In genomic region chr13:60338754-60339153, GRCh38 we compare ENCODE assay signal across 28 cellular contexts.
"Had no signal": no experiment of that assay in that cellular context is flagged by ENCODE, and none has a peak within 500 bp of the region (broad histone marks: within the 10 kb centered on the region; RNA-seq: fewer than 3 reads in every experiment).

No MANE protein-coding gene starts in this region.

- H3K9ac ChIP-seq: parathyroid adenoma had no signal

- H3K9me3 Mint-ChIP-seq: stimulated activated effector memory CD8-positive, alpha-beta T cell treated with anti-CD3 and anti-CD28 coated beads, Interleukin-12 subunit alpha, Interleukin-12 subunit beta, amount 100 ng/mL, for 72 hours had no signal

- H2AFZ ChIP-seq: parathyroid adenoma had no signal

- H3K4me3 ChIP-seq: ovary, psoas muscle, right lobe of liver, sigmoid colon, stomach, thoracic aorta, thyroid gland, tibial nerve, upper lobe of left lung, vagina had no signal

- H3K36me3 ChIP-seq: ovary, right lobe of liver, sigmoid colon, stomach, thoracic aorta, thyroid gland, tibial nerve, upper lobe of left lung, vagina had no signal

- ATAC-seq: natural killer cell treated with Interleukin-12 subunit alpha and Interleukin-12 subunit beta and Interleukin-15 and Interleukin-18, amount 100 ng/mL, for 72 hours; psoas muscle; right cardiac atrium; right lobe of liver; stimulated activated effector memory CD8-positive, alpha-beta T cell treated with anti-CD3 and anti-CD28 coated beads, Interleukin-12 subunit alpha, Interleukin-12 subunit beta, amount 100 ng/mL, for 72 hours; stimulated activated naive B cell treated with anti-CD40 and anti-IgM and Interleukin-4, amounts not matched to agents 10 μg/mL and 1 μg/mL and 100 μg/mL, for 72 hours had no signal

- H3K4me3 Mint-ChIP-seq: natural killer cell treated with Interleukin-12 subunit alpha and Interleukin-12 subunit beta and Interleukin-15 and Interleukin-18, amount 100 ng/mL, for 72 hours; nephron progenitor cell; neural crest cell; stimulated activated effector memory CD8-positive, alpha-beta T cell treated with anti-CD3 and anti-CD28 coated beads, Interleukin-12 subunit alpha, Interleukin-12 subunit beta, amount 100 ng/mL, for 72 hours; stimulated activated naive B cell treated with anti-CD40 and anti-IgM and Interleukin-4, amounts not matched to agents 10 μg/mL and 1 μg/mL and 100 μg/mL, for 72 hours; stimulated activated naive CD8-positive, alpha-beta T cell treated with anti-CD3 and anti-CD28 coated beads, Interleukin-15, Interleukin-2, amounts not matched to agents 100 ng/mL and 50 ng/mL, for 24 hours had no signal

- DNase-seq: nephron progenitor cell; occipital lobe; ovary; posterior cingulate gyrus; psoas muscle; right cardiac atrium; right lobe of liver; sigmoid colon; small intestine; stimulated activated CD4-positive, alpha-beta T cell treated with anti-CD3 and anti-CD28 coated beads, Interleukin-15, amount 100 ng/mL, for 24 hours; stimulated activated CD4-positive, alpha-beta T cell treated with anti-CD3 and anti-CD28 coated beads, Interleukin-2, amount 100 ng/mL, for 24 hours; stimulated activated CD4-positive, alpha-beta T cell treated with anti-CD3 and anti-CD28 coated beads, Interleukin-2, amount 100 ng/mL, for 48 hours; stimulated activated CD4-positive, alpha-beta T cell treated with anti-CD3 and anti-CD28 coated beads, Interleukin-4, amount 100 ng/mL, for 24 hours; stimulated activated naive B cell treated with anti-CD40 and anti-IgM and Interleukin-4, amounts not matched to agents 10 μg/mL and 1 μg/mL and 100 μg/mL, for 72 hours; stimulated activated naive CD4-positive, alpha-beta T cell treated with Interleukin-2 at 50 U/mL for 16 hours; stomach; thyroid gland; trophoblast cell; upper lobe of left lung had no signal

- H3K9me3 ChIP-seq: ovary, psoas muscle, right lobe of liver, sigmoid colon, stomach, thoracic aorta, thyroid gland, upper lobe of left lung, vagina had no signal

- H3K27me3 ChIP-seq: ovary, right lobe of liver, sigmoid colon, stomach, thyroid gland, tibial nerve, upper lobe of left lung, vagina had no signal

- H3K4me1 Mint-ChIP-seq: nephron progenitor cell; neural crest cell; stimulated activated effector memory CD8-positive, alpha-beta T cell treated with anti-CD3 and anti-CD28 coated beads, Interleukin-12 subunit alpha, Interleukin-12 subunit beta, amount 100 ng/mL, for 72 hours; stimulated activated naive B cell treated with anti-CD40 and anti-IgM and Interleukin-4, amounts not matched to agents 10 μg/mL and 1 μg/mL and 100 μg/mL, for 72 hours had no signal

- H3K36me3 Mint-ChIP-seq: natural killer cell treated with Interleukin-12 subunit alpha and Interleukin-12 subunit beta and Interleukin-15 and Interleukin-18, amount 100 ng/mL, for 72 hours; stimulated activated effector memory CD8-positive, alpha-beta T cell treated with anti-CD3 and anti-CD28 coated beads, Interleukin-12 subunit alpha, Interleukin-12 subunit beta, amount 100 ng/mL, for 72 hours; stimulated activated naive B cell treated with anti-CD40 and anti-IgM and Interleukin-4, amounts not matched to agents 10 μg/mL and 1 μg/mL and 100 μg/mL, for 72 hours had no signal

- H3K4me1 ChIP-seq: parathyroid adenoma, psoas muscle, right lobe of liver, sigmoid colon, stomach, thyroid gland, tibial nerve, upper lobe of left lung, vagina had no signal

- H3K27ac ChIP-seq: ovary, parathyroid adenoma, psoas muscle, right lobe of liver, sigmoid colon, stomach, thoracic aorta, thyroid gland, tibial nerve, upper lobe of left lung, vagina had no signal

- H3K27ac Mint-ChIP-seq: natural killer cell treated with Interleukin-12 subunit alpha and Interleukin-12 subunit beta and Interleukin-15 and Interleukin-18, amount 100 ng/mL, for 72 hours; nephron progenitor cell; progenitor cell of endocrine pancreas; stimulated activated effector memory CD8-positive, alpha-beta T cell treated with anti-CD3 and anti-CD28 coated beads, Interleukin-12 subunit alpha, Interleukin-12 subunit beta, amount 100 ng/mL, for 72 hours; stimulated activated naive B cell treated with anti-CD40 and anti-IgM and Interleukin-4, amounts not matched to agents 10 μg/mL and 1 μg/mL and 100 μg/mL, for 72 hours; stimulated activated naive CD8-positive, alpha-beta T cell treated with anti-CD3 and anti-CD28 coated beads, Interleukin-15, Interleukin-2, amounts not matched to agents 100 ng/mL and 50 ng/mL, for 24 hours had no signal

- H3K79me2 ChIP-seq: parathyroid adenoma had no signal
